Comparison of ENCODE assay signal across 9 cellular contexts in genomic region chr1:204544321-204544720, GRCh38. TPM values are rescaled to one million over a fixed set of nuclear protein-coding genes. Genes with fewer than 3 reads are reported as not detected.
A peak's percentile ranks its signal among the peaks of the same experiment; 100 is the strongest.
DNase-seq lines count a peak whose midpoint lies in the region; ATAC-seq, FAIRE-seq and TF ChIP-seq lines count a peak whose summit lies in the region.
"Had no signal": no experiment of that assay in that cellular context is flagged by ENCODE, and none has a peak within 500 bp of the region (broad histone marks: within the 10 kb centered on the region; RNA-seq: fewer than 3 reads in every experiment).

No MANE protein-coding gene starts in this region.

- no peak overlapping the region for H3K18ac ChIP-seq in IMR-90 (ENCODE audit: low read depth, low read length)

- intact Hi-C loops in IMR-90 (cut with micrococcal nuclease) (loop anchor here (10.0 kb wide), 1 partner anchor 550 kb away; no protein-coding TSS in a partner anchor), GM12878 (cut with micrococcal nuclease; ENCODE audit: unreplicated experiment) (loop anchor here (2.0 kb wide), 1 partner anchor 14 kb away; no protein-coding TSS in a partner anchor)

- H2AFZ ChIP-seq in IMR-90 (replicated peaks; ENCODE audit: low read length, poor library complexity) = no peak overlapping the region
- H2AFZ ChIP-seq in GM12878 (ENCODE audit: control insufficient read depth, low read depth, low read length) = no peak overlapping the region

- TF ChIP-seq EP300 in GM12878 (IDR thresholded peaks at IDR 0.05; ENCODE audit: borderline replicate concordance in 1 of 2, control insufficient read depth in 1 of 2, low read depth in 2 of 2, low read length in 2 of 2) (no peak), suprapubic skin (IDR thresholded peaks at IDR 0.05) (no peak)

- POLR2A ChIA-PET in IMR-90 (lab: Charles Lee; ENCODE audit: unreplicated experiment) = no interaction called here
- POLR2A ChIA-PET in GM12878 (lab: Charles Lee) = interaction anchor here (0.9 to 2.2 kb wide), 4 partner anchors 11 to 29 kb away, joined by 3 to 9 read pairs (median 6); no protein-coding TSS in a partner anchor

- H3K27me3 ChIP-seq in IMR-90 (ENCODE audit: control insufficient read depth, insufficient read depth, low read length) (no peaks in the 10 kb centered on the region), GM12878 (replicated peaks in 1 of 2; ENCODE audit: control insufficient read depth in 2 of 2, insufficient read depth in 2 of 2, low read length in 1 of 2) (no peaks in the 10 kb centered on the region), suprapubic skin (no peaks in the 10 kb centered on the region)
- H3K27me3 ChIP-seq: sigmoid colon had no signal

- SMC1A ChIA-PET in GM12878 (lab: Charles Lee; ENCODE audit: uncharacterized antibody, unreplicated experiment) = interaction anchor here (1.2 to 2.5 kb wide), 7 partner anchors 9 to 52 kb away, joined by 3 to 15 read pairs (median 5); no protein-coding TSS in a partner anchor

- H4K5ac ChIP-seq in IMR-90 (ENCODE audit: low read depth, low read length) = no peak overlapping the region

- H3K14ac ChIP-seq in IMR-90 (replicated peaks; ENCODE audit: low read depth, low read length) = no peak overlapping the region

- H3K4me3 ChIP-seq in IMR-90 (ENCODE audit: insufficient read depth, low read depth, low read length) (no peak overlapping the region), GM12878 (no peak overlapping the region), suprapubic skin (no peak overlapping the region)
- H3K4me3 ChIP-seq: sigmoid colon had no signal

- CTCF ChIA-PET in IMR-90 (lab: Yijun Ruan, JAX) (interaction anchor here (2.6 kb wide), 1 partner anchor 263 kb away, joined by 12 read pairs; no protein-coding TSS in a partner anchor), GM12878 (lab: Yijun Ruan, JAX) (interaction anchor here (0.7 to 2.2 kb wide), 11 partner anchors 11 to 339 kb away, joined by 3 to 7 read pairs (median 3); no protein-coding TSS in a partner anchor)

- H2BK20ac ChIP-seq in IMR-90 (ENCODE audit: low read depth, low read length) = no peak overlapping the region

- no peaks in the 10 kb centered on the region; the same call in none of the 2 replicates for H3K79me2 ChIP-seq in GM12878 (ENCODE audit: control insufficient read depth, insufficient read depth, low read length)

- TF ChIP-seq RAD21 in IMR-90 (IDR thresholded peaks at IDR 0.05; ENCODE audit: low read length) (no peak), GM12878 (IDR thresholded peaks at IDR 0.05; ENCODE audit: insufficient read depth, low read depth, low read length) (no peak)

- H4K20me1 ChIP-seq in IMR-90 (ENCODE audit: insufficient read depth, low read length) (no peaks in the 10 kb centered on the region), GM12878 (ENCODE audit: control insufficient read depth, insufficient read depth) (no peaks in the 10 kb centered on the region)

- no peak overlapping the region for H3K23ac ChIP-seq in IMR-90 (ENCODE audit: low read depth, low read length)

- H3K4me1 ChIP-seq in IMR-90 (ENCODE audit: control insufficient read depth, insufficient read depth, low read length) (no peaks in the 10 kb centered on the region), GM12878 (ENCODE audit: control insufficient read depth, insufficient read depth, low read length) (peaks cover 16% of the 10 kb centered on the region; the same call in 1 of the 2 replicates), suprapubic skin (no peaks in the 10 kb centered on the region)
- H3K4me1 ChIP-seq: sigmoid colon had no signal

- BruUV-seq in IMR-90 (replicated peaks; lab: Mats Ljungman, UMichigan) (no TSS peak), GM12878 (replicated peaks; lab: Mats Ljungman, UMichigan) (no TSS peak)

- H4K91ac ChIP-seq in IMR-90 (ENCODE audit: insufficient read depth, low read depth, low read length) = no peak overlapping the region

- H3K36me3 ChIP-seq in IMR-90 (ENCODE audit: control insufficient read depth, insufficient read depth, low read length) = peaks cover 35% of the 10 kb centered on the region
- H3K36me3 ChIP-seq in GM12878 (ENCODE audit: control insufficient read depth in 2 of 2, insufficient read depth in 2 of 2, low read length in 1 of 2) = peaks cover 16 to 41% of the 10 kb centered on the region in 2 experiments
- peaks cover 98% of the 10 kb centered on the region for H3K36me3 ChIP-seq in suprapubic skin

- H3K9ac ChIP-seq in IMR-90 (ENCODE audit: low read depth, low read length) = no peak overlapping the region
- no peak overlapping the region for H3K9ac ChIP-seq in GM12878 (ENCODE audit: control insufficient read depth, insufficient read depth, low read length)

- no peak for TF ChIP-seq POLR2A in IMR-90 (IDR thresholded peaks at IDR 0.05; ENCODE audit: low read depth, low read length)
- no peak for TF ChIP-seq POLR2A in GM12878 (IDR thresholded peaks at IDR 0.05; ENCODE audit: low read depth, low read length)
- no peak for TF ChIP-seq POLR2A in suprapubic skin (IDR thresholded peaks at IDR 0.05)

- H4K8ac ChIP-seq in IMR-90 (ENCODE audit: low read depth in 2 of 2, low read length in 2 of 2) = no peak overlapping the region

- no peaks in the 10 kb centered on the region for H3K9me3 ChIP-seq in IMR-90 (ENCODE audit: control insufficient read depth, insufficient read depth, low read length)
- H3K9me3 ChIP-seq in GM12878 (replicated peaks; ENCODE audit: control insufficient read depth, insufficient read depth, low read length) = no peaks in the 10 kb centered on the region; the same call in 1 of the 3 replicates
- no peaks in the 10 kb centered on the region for H3K9me3 ChIP-seq in suprapubic skin
- H3K9me3 ChIP-seq: sigmoid colon had no signal

- dilution Hi-C loops in IMR-90 (cut with HindIII; ENCODE audit: low sequenced_read_pairs, unreplicated experiment) = no loop called here

- H3K4me2 ChIP-seq in IMR-90 (ENCODE audit: low read depth, low read length) (no peak overlapping the region), GM12878 (ENCODE audit: control insufficient read depth, insufficient read depth) (no peak overlapping the region)

- no peaks in the 10 kb centered on the region for H3K9me1 ChIP-seq in IMR-90 (ENCODE audit: insufficient read depth, low read length)

- no CpG with 5 or more reads among the region's 2 CpGs for WGBS in IMR-90 (ENCODE audit: extremely low coverage in 2 of 2, insufficient read length in 1 of 2), 2 experiments
- WGBS in GM12878 (ENCODE audit: insufficient coverage, insufficient replicate concordance, low lambda C conversion rate, missing lambda C conversion rate) = 55% methylated on average over 2 of the region's 2 CpGs
- 87% methylated on average over 2 of the region's 2 CpGs for WGBS in suprapubic skin

- no peak overlapping the region for H2BK5ac ChIP-seq in IMR-90 (ENCODE audit: low read depth, low read length, poor library complexity, severe bottlenecking)

- TF ChIP-seq CTCF in IMR-90 (conservative IDR thresholded peaks at IDR 0.05; ENCODE audit: low read depth, low read length) (no peak), GM12878 (IDR thresholded peaks at IDR 0.05 in 2 of 3, conservative IDR thresholded peaks at IDR 0.05 in 1 of 3; ENCODE audit: control insufficient read depth in 2 of 3, extremely low read depth in 1 of 3, insufficient read depth in 1 of 3, low read depth in 3 of 3, low read length in 3 of 3) (no peak), suprapubic skin (IDR thresholded peaks at IDR 0.05) (no peak)

- in situ Hi-C loops in IMR-90 (cut with MboI; ENCODE audit: low sequenced_read_pairs) = no loop called here
- in situ Hi-C loops in GM12878 (cut with MboI) = no loop called here

- no peak overlapping the region for H2BK120ac ChIP-seq in IMR-90 (ENCODE audit: low read depth, low read length)

- H2AK9ac ChIP-seq in IMR-90 (replicated peaks; ENCODE audit: low read depth, low read length, poor library complexity) = no peak overlapping the region

- no peak overlapping the region for H3K4ac ChIP-seq in IMR-90 (ENCODE audit: low read depth, low read length)

- H3K79me1 ChIP-seq in IMR-90 (ENCODE audit: low read depth in 1 of 2, low read length in 2 of 2) = peaks cover 5 to 9% of the 10 kb centered on the region in 2 experiments

- FAIRE-seq in GM12878 (lab: Jason Lieb, UNC) = peak; percentile 65

- H3K27ac ChIP-seq in IMR-90 (ENCODE audit: insufficient read depth, low read length) (no peak overlapping the region), GM12878 (ENCODE audit: control insufficient read depth, insufficient read depth) (peak overlapping the region; percentile 20; the same call in 1 of the 2 replicates), suprapubic skin (no peak overlapping the region)
- H3K27ac ChIP-seq: sigmoid colon had no signal

- H3K56ac ChIP-seq in IMR-90 (ENCODE audit: extremely low read depth, insufficient read depth, low read length) = no peak overlapping the region

- no peak overlapping the region for H2BK15ac ChIP-seq in IMR-90 (ENCODE audit: low read depth, low read length)

- ATAC-seq in GM21381 (IDR thresholded peaks at IDR 0.05; ENCODE audit: unreplicated experiment) (peak; percentile 56), IMR-90 (ENCODE audit: low read depth) (no peak; the same call in 1 of the 2 replicates), GM12878 (peak; percentile 90)

- DNase-seq in IMR-90 (peak; percentile 54), GM12878 (ENCODE audit: low read depth, low spot score) (no peak), pulmonary artery endothelial cell (ENCODE audit: low read depth, low spot score) (peak; percentile 7), suprapubic skin (ENCODE audit: low spot score in 2 of 2) (no peak), COLO829 (ENCODE audit: low spot score) (no peak), cortex of kidney (lab: John Stamatoyannopoulos, UW) (no peak)
- DNase-seq: sigmoid colon, substantia nigra had no signal

- H2AK5ac ChIP-seq in IMR-90 (ENCODE audit: low read depth, low read length) = no peak overlapping the region

- RAD21 ChIA-PET in GM12878 (lab: Charles Lee; ENCODE audit: unreplicated experiment) = interaction anchor here (1.0 kb wide), 1 partner anchor 37 kb away, joined by 3 read pairs; no protein-coding TSS in a partner anchor

RNA-seq across cellular contexts. Expression of gene MDM4, which starts 28.1 kb away (rescaled TPM):
- total RNA-seq in IMR-90 (2012; rRNA removed) (19.2 and 20.1 TPM in 2 replicates), GM12878 (2014; rRNA removed) (36.8 and 43.9 TPM in 2 replicates), GM12878 (2014; rRNA removed; fragmentation: Illumina TruSeq; extraction: Trizol) (36.1 and 37.8 TPM in 2 replicates), GM12878 (2021) (54.5 and 64.5 TPM in 2 replicates), pulmonary artery endothelial cell (17.3 and 23.0 TPM in 2 replicates), suprapubic skin (100 to 1,000 TPM in 1 of 4 donors, 10 to 100 TPM in 3; 49.1 to 222 (median 63.2) TPM)
- polyA plus RNA-seq in IMR-90 (2012; rRNA removed) (3.7 and 7.4 TPM in 2 replicates), GM12878 (2011; rRNA removed) (74.4 and 108 TPM in 2 replicates), GM12878 (2014; fragmentation: Illumina TruSeq; extraction: Trizol) (12.4 and 13.7 TPM in 2 replicates), GM12878 (2014; fragmentation: Nextera tagmentation; extraction: Ambion mirVana) (10 to 100 TPM in 1 of 2 experiments, 1 to 10 TPM in 1; 2.5 to 11.5 TPM), GM12878 (2014; rRNA removed) (20.5 and 20.6 TPM in 2 replicates), GM12878 (2016; fragmentation: Nextera tagmentation; extraction: Ambion mirVana) (10 to 100 TPM; 22.3 to 23.2 TPM)
- polyA plus RNA-seq in IMR-90 (2012; cell fraction: cytosol; rRNA removed) = 0.76 and 1.6 TPM in 2 replicates
- 9.4 and 42.7 TPM in 2 replicates for polyA plus RNA-seq in IMR-90 (2012; cell fraction: nucleus; rRNA removed; ENCODE audit: low replicate concordance)
- total RNA-seq in GM12878 (2013; cell fraction: nucleolus; rRNA removed) = 590 and 594 TPM in 2 replicates
- 12.2 TPM for polyA plus RNA-seq in GM12878 (2011; ENCODE audit: low read depth)
- polyA plus RNA-seq in GM12878 (2011; cell fraction: cytosol; rRNA removed) = 22.1 and 23.4 TPM in 2 replicates
- 82.8 and 85.3 TPM in 2 replicates for polyA plus RNA-seq in GM12878 (2011; cell fraction: nucleus; rRNA removed)
- 17.2 and 22.3 TPM in 2 replicates for polyA plus RNA-seq in GM12878 (2012)
- polyA minus RNA-seq in GM12878 (2011; rRNA and poly(A)+ RNA removed) = 148 and 214 TPM in 2 replicates
- 33.7 and 38.1 TPM in 2 replicates for polyA minus RNA-seq in GM12878 (2011; cell fraction: cytosol; rRNA and poly(A)+ RNA removed)
- polyA minus RNA-seq in GM12878 (2011; cell fraction: nucleus; rRNA and poly(A)+ RNA removed) = 161 and 227 TPM in 2 replicates

RNA-seq across cellular contexts. Expression of gene PIK3C2B, which starts 49.7 kb away (rescaled TPM):
- 1.1 and 2.8 TPM in 2 replicates for total RNA-seq in IMR-90 (2012; rRNA removed)
- 2.9 and 4.3 TPM in 2 replicates for polyA plus RNA-seq in IMR-90 (2012; rRNA removed)
- polyA plus RNA-seq in IMR-90 (2012; cell fraction: cytosol; rRNA removed) = 1.6 and 3.2 TPM in 2 replicates
- 5.1 and 6.9 TPM in 2 replicates for polyA plus RNA-seq in IMR-90 (2012; cell fraction: nucleus; rRNA removed; ENCODE audit: low replicate concordance)
- total RNA-seq in GM12878 (2013; cell fraction: nucleolus; rRNA removed) = 98.5 and 110 TPM in 2 replicates
- total RNA-seq in GM12878 (2014; rRNA removed) = 13.9 and 16.3 TPM in 2 replicates
- total RNA-seq in GM12878 (2014; rRNA removed; fragmentation: Illumina TruSeq; extraction: Trizol) = 8.5 and 9.2 TPM in 2 replicates
- total RNA-seq in GM12878 (2021) = 33.5 and 38.1 TPM in 2 replicates
- polyA plus RNA-seq in GM12878 (2011; ENCODE audit: low read depth) = 8.3 TPM
- polyA plus RNA-seq in GM12878 (2011; rRNA removed) = 15.9 and 33.9 TPM in 2 replicates
- polyA plus RNA-seq in GM12878 (2011; cell fraction: cytosol; rRNA removed) = 33.1 and 36.7 TPM in 2 replicates
- polyA plus RNA-seq in GM12878 (2011; cell fraction: nucleus; rRNA removed) = 55.9 and 60.7 TPM in 2 replicates
- 10.1 and 10.7 TPM in 2 replicates for polyA plus RNA-seq in GM12878 (2012)
- polyA plus RNA-seq in GM12878 (2014; fragmentation: Illumina TruSeq; extraction: Trizol) = 10.2 and 14.4 TPM in 2 replicates
- 1 to 10 TPM; 2.2 to 5.0 TPM for polyA plus RNA-seq in GM12878 (2014; fragmentation: Nextera tagmentation; extraction: Ambion mirVana)
- polyA plus RNA-seq in GM12878 (2014; rRNA removed) = 23.8 and 28.2 TPM in 2 replicates
- 1 to 10 TPM; 6.0 to 8.2 TPM for polyA plus RNA-seq in GM12878 (2016; fragmentation: Nextera tagmentation; extraction: Ambion mirVana)
- polyA minus RNA-seq in GM12878 (2011; rRNA and poly(A)+ RNA removed) = 69.9 and 86.4 TPM in 2 replicates
- polyA minus RNA-seq in GM12878 (2011; cell fraction: cytosol; rRNA and poly(A)+ RNA removed) = 37.2 and 39.0 TPM in 2 replicates
- polyA minus RNA-seq in GM12878 (2011; cell fraction: nucleus; rRNA and poly(A)+ RNA removed) = 38.8 and 80.3 TPM in 2 replicates
- 22.4 and 25.0 TPM in 2 replicates for total RNA-seq in pulmonary artery endothelial cell
- 100 to 1,000 TPM in 2 of 4 donors, 10 to 100 TPM in 2; 70.7 to 162 (median 94.5) TPM for total RNA-seq in suprapubic skin

Comparison
In these comparisons a context has a peak if more than half of its experiments do, and no peak if none do; other contexts are left out.
1. DNase-seq: peak in IMR-90 (single experiment) and pulmonary artery endothelial cell (single experiment); none in GM12878 (single experiment), suprapubic skin (0 of 2), COLO829 (single experiment) and cortex of kidney (single experiment).